Comparison of ENCODE assay signal across 9 cellular contexts in genomic region chr11:95337175-95337957, GRCh38.
DNase-seq lines count a peak whose midpoint lies in the region; ATAC-seq, FAIRE-seq and TF ChIP-seq lines count a peak whose summit lies in the region.
"Had no signal": no experiment of that assay in that cellular context is flagged by ENCODE, and none has a peak within 500 bp of the region (broad histone marks: within the 10 kb centered on the region; RNA-seq: fewer than 3 reads in every experiment).

No MANE protein-coding gene starts in this region.

- peak overlapping the region; percentile 28; the same call in 1 of the 2 replicates for H2BK5ac ChIP-seq in H1 (ENCODE audit: low read depth, low read length)

- FAIRE-seq in H1 (lab: Jason Lieb, UNC), result no peak

- no peaks in the 10 kb centered on the region for H3K27me3 Mint-ChIP-seq in stimulated activated naive CD8-positive, alpha-beta T cell treated with anti-CD3 and anti-CD28 coated beads, Interleukin-15, amount 100 ng/mL, for 72 hours
- no peaks in the 10 kb centered on the region for H3K27me3 Mint-ChIP-seq in Calu3 (ENCODE audit: unreplicated experiment)

- peak; percentile 95 for ATAC-seq in GM19455 (IDR thresholded peaks at IDR 0.05; ENCODE audit: unreplicated experiment)
- peak; percentile 88 for ATAC-seq in HG03520 (IDR thresholded peaks at IDR 0.05; ENCODE audit: unreplicated experiment)
- peak; percentile 65 for ATAC-seq in mucosa of descending colon
- ATAC-seq in stimulated activated naive CD8-positive, alpha-beta T cell treated with anti-CD3 and anti-CD28 coated beads, Interleukin-15, amount 100 ng/mL, for 72 hours, result peak; percentile 81
- ATAC-seq: HCT116 had no signal

- peaks cover 5 to 35% (median 30%) of the 10 kb centered on the region in 4 experiments for H3K4me1 ChIP-seq in H1 (replicated peaks in 1 of 4; ENCODE audit: control insufficient read depth in 3 of 4, insufficient read depth in 4 of 4, low read length in 3 of 4)
- H3K4me1 ChIP-seq in mucosa of descending colon (ENCODE audit: low read depth), result no peaks in the 10 kb centered on the region

- no peaks in the 10 kb centered on the region for H3K79me2 ChIP-seq in H1 (ENCODE audit: control insufficient read depth in 1 of 2, insufficient read depth in 2 of 2, low read length in 2 of 2)

- H3K56ac ChIP-seq in H1 (replicated peaks; ENCODE audit: insufficient read length, low read depth, low read length), result no peak overlapping the region

- H2BK120ac ChIP-seq in H1 (replicated peaks; ENCODE audit: low read depth, low read length), result peak overlapping the region; percentile 2

- H3K36me3 ChIP-seq in H1 (ENCODE audit: control insufficient read depth in 2 of 4, insufficient read depth in 4 of 4, low read length in 3 of 4) (no peaks in the 10 kb centered on the region), mucosa of descending colon (ENCODE audit: low read depth) (no peaks in the 10 kb centered on the region)

- H3K14ac ChIP-seq in H1 (ENCODE audit: insufficient read length), result no peak overlapping the region

- H3K23ac ChIP-seq in H1 (ENCODE audit: insufficient read length), result no peak overlapping the region

- H3K4me3 Mint-ChIP-seq in stimulated activated naive CD8-positive, alpha-beta T cell treated with anti-CD3 and anti-CD28 coated beads, Interleukin-15, amount 100 ng/mL, for 72 hours, result no peak overlapping the region
- no peak overlapping the region for H3K4me3 Mint-ChIP-seq in Calu3 (ENCODE audit: low read depth, unreplicated experiment)

- no peak overlapping the region for H2BK15ac ChIP-seq in H1 (ENCODE audit: low read length)

- H4K20me1 ChIP-seq in H1 (replicated peaks in 1 of 2; ENCODE audit: control insufficient read depth in 1 of 2, insufficient read depth in 2 of 2, low read length in 2 of 2), result no peaks in the 10 kb centered on the region

- no peak for TF ChIP-seq CTCF in H1 (IDR thresholded peaks at IDR 0.05; ENCODE audit: control extremely low read depth in 1 of 3, insufficient read depth in 1 of 3, low read depth in 1 of 3, low read length in 3 of 3)
- no peak for TF ChIP-seq CTCF in mucosa of descending colon (IDR thresholded peaks at IDR 0.05)
- no peak for TF ChIP-seq CTCF in Calu3 (IDR thresholded peaks at IDR 0.05; ENCODE audit: unreplicated experiment)

- H4K8ac ChIP-seq in H1 (ENCODE audit: extremely low read depth, insufficient read depth, low read length), result no peak overlapping the region

- no peak overlapping the region for H4K5ac ChIP-seq in H1 (ENCODE audit: insufficient read length, low read depth, low read length)

- TF ChIP-seq EP300 in H1 (IDR thresholded peaks at IDR 0.05; ENCODE audit: borderline replicate concordance in 1 of 2, low read depth in 2 of 2, low read length in 2 of 2), result no peak

- no peaks in the 10 kb centered on the region for H3K9me3 Mint-ChIP-seq in stimulated activated naive CD8-positive, alpha-beta T cell treated with anti-CD3 and anti-CD28 coated beads, Interleukin-15, amount 100 ng/mL, for 72 hours
- no peaks in the 10 kb centered on the region for H3K9me3 Mint-ChIP-seq in Calu3 (ENCODE audit: low read depth, unreplicated experiment)

- H3K9me3 ChIP-seq in H1 (ENCODE audit: insufficient read depth in 2 of 2, low read depth in 1 of 2, low read length in 1 of 2) (no peaks in the 10 kb centered on the region), mucosa of descending colon (no peaks in the 10 kb centered on the region)

- peak overlapping the region; percentile 88 for H2BK20ac ChIP-seq in H1 (ENCODE audit: low read length)

- WGBS in H1 (ENCODE audit: extremely low coverage in 1 of 2, insufficient coverage in 1 of 2, insufficient read length in 1 of 2, insufficient replicate concordance in 2 of 2, low coverage in 1 of 2, low lambda C conversion rate in 2 of 2, missing lambda C conversion rate in 1 of 2), 2 experiments, result 47% methylated on average over 13 of the region's 14 CpGs; no CpG with 5 or more reads in 1 of the 2 experiments

- H3K79me1 ChIP-seq in H1 (ENCODE audit: low read depth, low read length), result no peaks in the 10 kb centered on the region

- 0 out of 2 replicates have a peak overlapping the region, but pooled peaks have one; percentile 12 for H2AFZ ChIP-seq in H1 (ENCODE audit: low read length)

- no peak for TF ChIP-seq POLR2A in H1 (IDR thresholded peaks at IDR 0.05; ENCODE audit: control extremely low read depth in 1 of 2, low read depth in 2 of 2, low read length in 2 of 2)

- CTCF ChIA-PET in H1 (lab: Charles Lee; ENCODE audit: partially characterized antibody), result interaction anchor here (0.6 to 1.9 kb wide), 12 partner anchors 10 to 390 kb away, joined by 3 to 7 read pairs (median 4); no protein-coding TSS in a partner anchor
- CTCF ChIA-PET in Calu3 (lab: Charles Lee), result no interaction called here

- H3K36me3 Mint-ChIP-seq in Calu3 (ENCODE audit: insufficient read depth, unreplicated experiment), result no peaks in the 10 kb centered on the region

- POLR2A ChIA-PET in H1 (lab: Charles Lee; ENCODE audit: partially characterized antibody), result interaction anchor here (0.9 kb wide), 1 partner anchor 16 kb away, joined by 4 read pairs; no protein-coding TSS in a partner anchor

- peak overlapping the region; percentile 29 to 51 for H3K4me2 ChIP-seq in H1 (ENCODE audit: insufficient read depth in 1 of 2, low read depth in 2 of 2, low read length in 2 of 2)

- DNase-seq in CD1c-positive myeloid dendritic cell (ENCODE audit: extremely low spot score) (peak; percentile 30), H1 (ENCODE audit: low read depth in 1 of 2, low spot score in 2 of 2) (peak in 1 of 2 experiments; percentile 53), mucosa of descending colon (peak; percentile 51 to 61 (median 59)), Calu3 (no peak)
- DNase-seq in activated CD4-positive, alpha-beta T cell treated with anti-CD3 and anti-CD28 coated beads for 48 hours, result peak; percentile 65
- peak; percentile 49 to 51 for DNase-seq in stimulated activated naive CD8-positive, alpha-beta T cell treated with anti-CD3 and anti-CD28 coated beads, Interleukin-15, amount 100 ng/mL, for 72 hours

- peaks cover 23% of the 10 kb centered on the region for H3K4me1 Mint-ChIP-seq in stimulated activated naive CD8-positive, alpha-beta T cell treated with anti-CD3 and anti-CD28 coated beads, Interleukin-15, amount 100 ng/mL, for 72 hours
- H3K4me1 Mint-ChIP-seq in Calu3 (ENCODE audit: low read depth, unreplicated experiment), result no peaks in the 10 kb centered on the region

- peak overlapping the region; percentile 34; the same call in 1 of the 2 replicates for H3K18ac ChIP-seq in H1 (ENCODE audit: extremely low read depth, low read length)

- peak overlapping the region in 1 of 4 experiments; percentile 9; a peak in 2 of 8 replicates for H3K4me3 ChIP-seq in H1 (ENCODE audit: extremely low read depth in 1 of 4, insufficient read depth in 2 of 4, low read depth in 3 of 4, low read length in 4 of 4)
- no peak overlapping the region for H3K4me3 ChIP-seq in mucosa of descending colon

- peak overlapping the region; percentile 20; the same call in 1 of the 2 replicates for H3K27ac ChIP-seq in H1 (ENCODE audit: low read depth, low read length)

- no peaks in the 10 kb centered on the region for H3K27me3 ChIP-seq in H1 (replicated peaks in 1 of 4; ENCODE audit: control insufficient read depth in 3 of 4, extremely low read depth in 1 of 4, insufficient read depth in 3 of 4, low read length in 3 of 4)

- no peak overlapping the region for H3K4ac ChIP-seq in H1 (replicated peaks; ENCODE audit: insufficient read length, low read depth, low read length)

- H4K91ac ChIP-seq in H1 (replicated peaks; ENCODE audit: insufficient read length, low read length), result peak overlapping the region; percentile 29

- peak overlapping the region; percentile 89 for H2BK12ac ChIP-seq in H1 (ENCODE audit: low read depth, low read length)

- BruUV-seq in Calu3 (replicated peaks; lab: Mats Ljungman, UMichigan), result no TSS peak

- intact Hi-C loops in mucosa of descending colon (cut with DNase I, micrococcal nuclease) (no loop called here), Calu3 (cut with micrococcal nuclease; ENCODE audit: unreplicated experiment) (no loop called here)

- TF ChIP-seq RAD21 in H1 (IDR thresholded peaks at IDR 0.05 in 1 of 2, conservative IDR thresholded peaks at IDR 0.05 in 1 of 2; ENCODE audit: low read depth in 2 of 2, low read length in 2 of 2), result peak in 1 of 2 experiments; percentile 7; a peak in 1 of 4 replicates

- no peak overlapping the region for H3K9ac ChIP-seq in H1 (replicated peaks in 1 of 4; ENCODE audit: extremely low read depth in 1 of 4, low read depth in 3 of 4, low read length in 3 of 4)

- H3K23me2 ChIP-seq in H1 (ENCODE audit: low read depth, low read length), result no peaks in the 10 kb centered on the region

- H3K27ac Mint-ChIP-seq in stimulated activated naive CD8-positive, alpha-beta T cell treated with anti-CD3 and anti-CD28 coated beads, Interleukin-15, amount 100 ng/mL, for 72 hours, result no peak overlapping the region
- H3K27ac Mint-ChIP-seq in Calu3 (ENCODE audit: unreplicated experiment), result no peak overlapping the region

- H2AK5ac ChIP-seq in H1 (ENCODE audit: low read depth, low read length), result no peak overlapping the region

TF ChIP-seq in H1, 55 proteins besides CTCF, POLR2A, EP300 and RAD21:
- no peak for TF ChIP-seq ATF2 (IDR thresholded peaks at IDR 0.05; ENCODE audit: low read length)
- peak; percentile 81 for TF ChIP-seq TCF12 (IDR thresholded peaks at IDR 0.05; ENCODE audit: low read depth, low read length)
- no peak for TF ChIP-seq MAFK (IDR thresholded peaks at IDR 0.05; ENCODE audit: low read depth, low read length)
- TF ChIP-seq SIRT6 (IDR thresholded peaks at IDR 0.05; ENCODE audit: low read length), result no peak
- TF ChIP-seq TBP (IDR thresholded peaks at IDR 0.05; ENCODE audit: low read depth, low read length), result 0 out of 2 replicates have a peak, but pooled peaks have one; percentile 22
- 0 out of 2 replicates have a peak, but pooled peaks have one; percentile 23 for TF ChIP-seq TAF1 (IDR thresholded peaks at IDR 0.05; ENCODE audit: low read depth, low read length)
- TF ChIP-seq TAF7 (optimal IDR thresholded peaks at IDR 0.05; ENCODE audit: borderline replicate concordance, low read depth, low read length), result no peak
- TF ChIP-seq ASH2L (IDR thresholded peaks at IDR 0.05; ENCODE audit: low read length), result peak; percentile 67
- 0 out of 2 replicates have a peak, but pooled peaks have one; percentile 16 for TF ChIP-seq SP1 (IDR thresholded peaks at IDR 0.05; ENCODE audit: low read depth, low read length)
